In the genomic region with DNA sequence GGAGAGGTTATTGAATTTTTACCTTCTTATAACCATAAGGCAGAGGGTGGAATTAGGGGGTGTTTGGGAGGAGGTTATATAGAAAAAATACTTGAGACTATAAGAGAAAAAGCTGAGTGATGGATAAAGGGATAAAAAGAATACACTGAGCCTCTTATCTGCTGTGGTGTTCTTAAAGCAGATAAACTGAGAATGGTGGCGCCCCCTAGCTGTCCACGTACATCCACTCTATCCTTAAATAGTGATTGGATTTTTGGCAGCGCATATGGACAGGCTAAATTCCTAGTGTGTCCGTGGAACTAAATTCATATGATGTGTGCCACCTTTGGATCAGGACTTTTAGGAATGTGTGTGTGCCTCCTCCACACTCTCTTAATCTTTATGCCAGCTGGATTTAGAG, we compare ENCODE assay signal across 9 cellular contexts.
A peak's percentile ranks its signal among the peaks of the same experiment; 100 is the strongest.
DNase-seq lines count a peak whose midpoint lies in the region; ATAC-seq and TF ChIP-seq lines count a peak whose summit lies in the region.
"Had no signal": no experiment of that assay in that cellular context is flagged by ENCODE, and none has a peak within 500 bp of the region (broad histone marks: within the 10 kb centered on the region; RNA-seq: fewer than 3 reads in every experiment).

No MANE protein-coding gene starts in this region.

- CTCF ChIA-PET in Panc1 (lab: Charles Lee), result no interaction called here

- in situ Hi-C loops in Panc1 (cut with HindIII; ENCODE audit: low pct_unique_long_range_greater_than_20kb, low sequenced_read_pairs) (no loop called here), brain microvascular endothelial cell (cut with HindIII; ENCODE audit: low pct_ligation_motif_present, low sequenced_read_pairs) (no loop called here)

- POLR2A ChIA-PET in Panc1 (lab: Charles Lee), result no interaction called here

- H3K4me1 ChIP-seq in Panc1 (ENCODE audit: control insufficient read depth, insufficient read depth, low read length), result no peaks in the 10 kb centered on the region
- H3K4me1 ChIP-seq: pancreas had no signal

- peak; percentile 29 for TF ChIP-seq CTCF in Panc1 (IDR thresholded peaks at IDR 0.05)
- peak; percentile 22 for TF ChIP-seq CTCF in brain microvascular endothelial cell (IDR thresholded peaks at IDR 0.05; ENCODE audit: low read depth, low read length, missing control alignments)
- TF ChIP-seq CTCF in nephron (IDR thresholded peaks at IDR 0.05; ENCODE audit: unreplicated experiment in 3 of 3), result peak in 2 of 3 experiments; percentile 15 to 20

- H3K27ac Mint-ChIP-seq in nephron, result no peak overlapping the region

- H3K4me3 ChIP-seq in Panc1 (ENCODE audit: low read depth in 2 of 2, low read length in 2 of 2) (no peak overlapping the region), brain microvascular endothelial cell (ENCODE audit: low read depth, low read length) (no peak overlapping the region)
- H3K4me3 ChIP-seq: pancreas had no signal

- H3K27me3 Mint-ChIP-seq in nephron (ENCODE audit: low read depth), result peaks cover under 1% of the 10 kb centered on the region

- intact Hi-C loops in Panc1 (cut with micrococcal nuclease; ENCODE audit: unreplicated experiment), result no loop called here

- no peak overlapping the region for H3K4me3 Mint-ChIP-seq in nephron

- no peaks in the 10 kb centered on the region for H3K4me1 Mint-ChIP-seq in nephron

- ATAC-seq in Panc1 (no peak), HG02588 (IDR thresholded peaks at IDR 0.05; ENCODE audit: unreplicated experiment) (no peak)

- no peaks in the 10 kb centered on the region for H3K9me3 ChIP-seq in Panc1 (ENCODE audit: control insufficient read depth, insufficient read depth, low read depth, low read length)
- H3K9me3 ChIP-seq: pancreas had no signal

- no TSS peak for BruUV-seq in Panc1 (replicated peaks; lab: Mats Ljungman, UMichigan)

- H3K36me3 ChIP-seq in Panc1 (ENCODE audit: control insufficient read depth, insufficient read depth, low read length) (no peaks in the 10 kb centered on the region), brain microvascular endothelial cell (replicated peaks) (no peaks in the 10 kb centered on the region)
- H3K36me3 ChIP-seq: pancreas had no signal

- H3K27ac ChIP-seq in Panc1 (ENCODE audit: low read length), result no peak overlapping the region
- no peak overlapping the region for H3K27ac ChIP-seq in brain microvascular endothelial cell
- H3K27ac ChIP-seq: pancreas had no signal

- DNase-seq in activated gamma-delta T cell treated with Interleukin-2 at 50 U/mL for 16 hours (peak; percentile 41), activated gamma-delta T cell (lab: John Stamatoyannopoulos, UW) (no peak), Panc1 (ENCODE audit: low read depth, low spot score) (no peak), brain microvascular endothelial cell (peak; percentile 2), OCI-M2 (lab: John Stamatoyannopoulos, UW; ENCODE audit: unreplicated experiment) (no peak), dedifferentiated amniotic fluid mesenchymal stem cell (ENCODE audit: extremely low spot score) (no peak)
- DNase-seq: pancreas had no signal

- H3K27me3 ChIP-seq in Panc1 (ENCODE audit: control insufficient read depth, insufficient read depth, low read length) (no peaks in the 10 kb centered on the region), brain microvascular endothelial cell (replicated peaks) (no peaks in the 10 kb centered on the region)
- H3K27me3 ChIP-seq: pancreas had no signal

- no peaks in the 10 kb centered on the region for H3K36me3 Mint-ChIP-seq in nephron (ENCODE audit: low read depth)

- H3K9me3 Mint-ChIP-seq in nephron, result no peaks in the 10 kb centered on the region

Comparison
In these comparisons a context has a peak if more than half of its experiments do, and no peak if none do; other contexts are left out.
1. DNase-seq: peak in activated gamma-delta T cell treated with Interleukin-2 at 50 U/mL for 16 hours (single experiment) and brain microvascular endothelial cell (single experiment); none in activated gamma-delta T cell (single experiment), Panc1 (single experiment), OCI-M2 (single experiment) and dedifferentiated amniotic fluid mesenchymal stem cell (single experiment).
2. Peak in every context shown above with its lines, with median percentiles within 50 percentile points of each other: CTCF ChIP-seq.